In the genomic region with DNA sequence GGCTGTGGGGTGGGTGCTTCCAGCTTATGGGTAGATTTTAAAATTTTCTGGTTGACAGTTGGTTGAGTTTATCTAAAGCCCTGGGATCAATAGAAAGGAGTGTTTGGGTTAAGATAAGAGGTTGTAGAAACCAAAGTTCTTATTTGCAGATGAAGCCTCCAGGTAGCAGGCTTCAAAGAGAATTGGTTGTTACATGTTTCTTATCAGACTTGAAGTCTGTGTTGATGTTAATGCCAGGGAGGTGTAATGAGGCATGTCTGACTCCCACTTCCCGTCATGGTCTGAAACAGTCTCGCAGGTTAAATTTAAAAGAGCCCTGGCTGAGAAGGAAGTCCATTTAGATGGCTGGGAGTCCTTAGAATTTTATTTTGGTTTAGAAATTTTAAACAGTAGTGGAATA, we compare ENCODE assay signal across 19 cellular contexts.
"Had no signal": no experiment of that assay in that cellular context is flagged by ENCODE, and none has a peak within 500 bp of the region (broad histone marks: within the 10 kb centered on the region; RNA-seq: fewer than 3 reads in every experiment).

No MANE protein-coding gene starts in this region.

- H3K27ac Mint-ChIP-seq: activated B cell treated with CpG ODN at 0.5 μM for 24 hours; activated CD4-positive, alpha-beta T cell treated with anti-CD3 and anti-CD28 coated beads, Interleukin-2, amount 10 ng/mL, durations not matched to agents 24 days and 14 days; memory B cell; natural killer cell; stimulated activated naive CD8-positive, alpha-beta T cell treated with anti-CD3 and anti-CD28 coated beads, Interleukin-15, Interleukin-2, amounts not matched to agents 100 ng/mL and 50 ng/mL, for 24 hours had no signal

- H3K27me3 Mint-ChIP-seq: memory B cell had no signal

- FAIRE-seq: TTC549 had no signal

- H3K4me3 ChIP-seq: prostate gland had no signal

- DNase-seq: activated B cell treated with CpG ODN at 0.5 μM for 24 hours; activated CD4-positive, alpha-beta T cell treated with anti-CD3 and anti-CD28 coated beads, Interleukin-2, amount 10 ng/mL, durations not matched to agents 24 days and 14 days; activated CD8-positive, alpha-beta memory T cell treated with anti-CD3 and anti-CD28 coated beads for 24 hours; activated naive CD4-positive, alpha-beta T cell treated with Interleukin-2 at 50 U/mL for 16 hours; anterior cingulate cortex; brain microvascular endothelial cell; cortex of kidney; effector CD8-positive, alpha-beta T cell; foreskin melanocyte; head of caudate nucleus; left ventricle myocardium superior; natural killer cell; occipital lobe; T-helper 17 cell; testis had no signal

- H3K4me3 Mint-ChIP-seq: activated B cell treated with CpG ODN at 0.5 μM for 24 hours; activated CD4-positive, alpha-beta T cell treated with anti-CD3 and anti-CD28 coated beads, Interleukin-2, amount 10 ng/mL, durations not matched to agents 24 days and 14 days; memory B cell; natural killer cell; stimulated activated naive CD8-positive, alpha-beta T cell treated with anti-CD3 and anti-CD28 coated beads, Interleukin-15, Interleukin-2, amounts not matched to agents 100 ng/mL and 50 ng/mL, for 24 hours; T-helper 17 cell had no signal

- H3K9me3 ChIP-seq: prostate gland, testis had no signal

- H3K4me1 Mint-ChIP-seq: activated B cell treated with CpG ODN at 0.5 μM for 24 hours; activated CD4-positive, alpha-beta T cell treated with anti-CD3 and anti-CD28 coated beads, Interleukin-2, amount 10 ng/mL, durations not matched to agents 24 days and 14 days; memory B cell; natural killer cell; T-helper 17 cell had no signal

- H3K36me3 ChIP-seq: brain microvascular endothelial cell, prostate gland had no signal

- H3K4me1 ChIP-seq: prostate gland, testis had no signal

- H3K36me3 Mint-ChIP-seq: memory B cell, natural killer cell had no signal

- H3K27ac ChIP-seq: brain microvascular endothelial cell, prostate gland, testis had no signal

- H3K27me3 ChIP-seq: brain microvascular endothelial cell, testis had no signal

- ATAC-seq: left ventricle myocardium superior, natural killer cell, T-helper 17 cell had no signal

- H3K9me3 Mint-ChIP-seq: activated B cell treated with CpG ODN at 0.5 μM for 24 hours; activated CD4-positive, alpha-beta T cell treated with anti-CD3 and anti-CD28 coated beads, Interleukin-2, amount 10 ng/mL, durations not matched to agents 24 days and 14 days; natural killer cell; stimulated activated naive CD8-positive, alpha-beta T cell treated with anti-CD3 and anti-CD28 coated beads, Interleukin-15, Interleukin-2, amounts not matched to agents 100 ng/mL and 50 ng/mL, for 24 hours had no signal
